Comparison of ENCODE assay signal across 8 cellular contexts in the genomic region with DNA sequence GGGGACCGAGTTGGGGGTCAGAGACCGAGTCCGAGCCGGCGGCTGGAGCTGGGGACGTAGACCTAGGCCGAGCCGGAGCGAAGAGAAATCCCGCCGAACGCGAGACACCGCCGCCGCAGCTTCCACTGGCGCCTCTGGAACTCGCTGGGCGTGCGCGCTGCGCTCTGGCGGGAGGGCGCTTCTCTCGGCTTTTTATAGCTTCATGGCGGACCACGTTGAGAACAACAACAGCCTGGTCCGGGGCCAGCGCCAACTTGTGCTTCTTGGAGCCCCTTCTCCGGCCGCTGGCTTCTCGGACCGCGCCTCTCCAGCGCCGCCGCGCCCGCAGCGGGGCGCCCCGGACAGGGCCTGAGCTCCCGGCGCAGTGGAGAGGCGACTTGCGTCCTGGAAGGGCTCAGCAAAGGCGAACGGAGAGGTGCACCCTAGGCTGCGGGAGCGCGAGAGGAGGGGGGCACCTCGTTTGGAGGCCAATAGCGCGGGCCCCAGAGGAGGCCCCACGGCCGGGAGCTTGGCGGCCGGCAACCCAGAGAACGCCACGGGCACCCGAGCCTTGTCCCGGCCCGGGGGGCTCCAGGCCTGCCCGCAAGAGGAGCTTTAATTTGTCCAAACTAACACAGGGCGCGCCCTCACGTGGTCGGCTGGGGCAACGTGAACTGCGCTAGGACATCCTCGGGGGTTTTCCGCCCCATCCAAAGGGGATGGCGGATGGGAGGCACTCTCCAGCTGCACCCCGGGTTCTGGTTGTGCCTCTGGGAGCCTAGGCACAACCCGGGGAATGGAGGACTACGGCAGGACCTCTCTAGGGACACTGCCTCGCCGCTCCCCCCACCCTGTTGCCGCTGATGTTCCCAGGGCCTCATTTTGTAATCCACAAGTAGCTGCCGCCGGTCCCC. TPM values are rescaled to one million over a fixed set of nuclear protein-coding genes. Genes with fewer than 3 reads are reported as not detected.
DNase-seq lines count a peak whose midpoint lies in the region; ATAC-seq and TF ChIP-seq lines count a peak whose summit lies in the region.

No MANE protein-coding gene starts in this region.

- peaks cover 22% of the 10 kb centered on the region for H3K4me1 Mint-ChIP-seq in activated CD4-positive, alpha-beta T cell treated with anti-CD3 and anti-CD28 coated beads for 36 hours
- H3K4me1 Mint-ChIP-seq in chondrocyte (ENCODE audit: low read depth), result peaks cover 5% of the 10 kb centered on the region

- POLR2A ChIA-PET in activated CD4-positive, alpha-beta T cell treated with anti-CD3 and anti-CD28 coated beads for 36 hours (lab: Charles Lee), result interaction anchor here (0.5 to 2.4 kb wide), 18 partner anchors 17 to 606 kb away, joined by 3 to 22 read pairs (median 4); a partner anchor contains a TSS

- DNase-seq in NCI-H226 (peak; percentile 78), chondrocyte (ENCODE audit: low spot score) (no peak), left colon (peak; percentile 79 to 92)
- peak; percentile 93 for DNase-seq in activated CD4-positive, alpha-beta T cell treated with anti-CD3 and anti-CD28 coated beads for 36 hours
- peak; percentile 86 for DNase-seq in stimulated activated CD4-positive, alpha-beta T cell treated with anti-CD3 and anti-CD28 coated beads, Interleukin-1b, Interleukin-23, amount 100 ng/mL, for 48 hours

- H3K27ac Mint-ChIP-seq in activated CD4-positive, alpha-beta T cell treated with anti-CD3 and anti-CD28 coated beads for 36 hours, result peak overlapping the region; percentile 58
- peak overlapping the region; percentile 68 for H3K27ac Mint-ChIP-seq in chondrocyte (ENCODE audit: unreplicated experiment)

- H3K4me3 Mint-ChIP-seq in activated CD4-positive, alpha-beta T cell treated with anti-CD3 and anti-CD28 coated beads for 36 hours, result peak overlapping the region; percentile 88
- peak overlapping the region; percentile 92 for H3K4me3 Mint-ChIP-seq in chondrocyte (ENCODE audit: unreplicated experiment)

- peaks cover 5% of the 10 kb centered on the region for H3K36me3 Mint-ChIP-seq in activated CD4-positive, alpha-beta T cell treated with anti-CD3 and anti-CD28 coated beads for 36 hours (ENCODE audit: low read depth)
- H3K36me3 Mint-ChIP-seq in chondrocyte (ENCODE audit: low read depth), result no peaks in the 10 kb centered on the region

- TF ChIP-seq CTCF in chondrocyte (IDR thresholded peaks at IDR 0.05), result peak; percentile 81

- CTCF ChIA-PET in activated CD4-positive, alpha-beta T cell treated with anti-CD3 and anti-CD28 coated beads for 36 hours (lab: Charles Lee), result interaction anchor here (0.7 to 1.8 kb wide), 14 partner anchors 11 to 484 kb away, joined by 3 to 9 read pairs (median 3); a partner anchor contains a TSS

- intact Hi-C loops in activated CD4-positive, alpha-beta T cell treated with anti-CD3 and anti-CD28 coated beads for 36 hours (cut with DNase I, micrococcal nuclease), result loop anchor here (1.0 to 10.0 kb wide), 10 partner anchors 38 to 778 kb away; a partner anchor contains a TSS
- intact Hi-C loops in left colon (cut with DNase I, micrococcal nuclease), result no loop called here

- H3K9me3 Mint-ChIP-seq in activated CD4-positive, alpha-beta T cell treated with anti-CD3 and anti-CD28 coated beads for 36 hours (ENCODE audit: low read depth), result no peaks in the 10 kb centered on the region
- H3K9me3 Mint-ChIP-seq in chondrocyte (ENCODE audit: low read depth), result no peaks in the 10 kb centered on the region

- H3K27me3 Mint-ChIP-seq in activated CD4-positive, alpha-beta T cell treated with anti-CD3 and anti-CD28 coated beads for 36 hours, result no peaks in the 10 kb centered on the region
- no peaks in the 10 kb centered on the region for H3K27me3 Mint-ChIP-seq in chondrocyte (ENCODE audit: low read depth)

- H3K4me3 ChIP-seq in GM08714 (ENCODE audit: low read length), result peak overlapping the region; percentile 73

- ATAC-seq in HG02852 (IDR thresholded peaks at IDR 0.05; ENCODE audit: unreplicated experiment), result peak; percentile 36
- peak; percentile 39 for ATAC-seq in activated CD4-positive, alpha-beta T cell treated with anti-CD3 and anti-CD28 coated beads for 36 hours
- peak; percentile 58 for ATAC-seq in left colon
- ATAC-seq in GM18909 (IDR thresholded peaks at IDR 0.05; ENCODE audit: poor library complexity, unreplicated experiment), result no peak

RNA-seq across cellular contexts. Expression of a gene that starts 37.7 kb away (rescaled TPM):
- total RNA-seq in activated CD4-positive, alpha-beta T cell treated with anti-CD3 and anti-CD28 coated beads for 36 hours, result 10 to 100 TPM; 43.1 to 56.7 TPM
- total RNA-seq in chondrocyte (21.6 to 25.9 TPM (median 22.7 TPM) in 3 replicates), left colon (10 to 100 TPM; 42.3 to 44.2 TPM)

Comparison
In these comparisons a context has a peak if more than half of its experiments do, and no peak if none do; other contexts are left out.
1. intact Hi-C loops: an anchor here in activated CD4-positive, alpha-beta T cell treated with anti-CD3 and anti-CD28 coated beads for 36 hours (1.0 to 10.0 kb wide); none called in left colon.